Comparison of ENCODE assay signal across 9 cellular contexts in the genomic region with DNA sequence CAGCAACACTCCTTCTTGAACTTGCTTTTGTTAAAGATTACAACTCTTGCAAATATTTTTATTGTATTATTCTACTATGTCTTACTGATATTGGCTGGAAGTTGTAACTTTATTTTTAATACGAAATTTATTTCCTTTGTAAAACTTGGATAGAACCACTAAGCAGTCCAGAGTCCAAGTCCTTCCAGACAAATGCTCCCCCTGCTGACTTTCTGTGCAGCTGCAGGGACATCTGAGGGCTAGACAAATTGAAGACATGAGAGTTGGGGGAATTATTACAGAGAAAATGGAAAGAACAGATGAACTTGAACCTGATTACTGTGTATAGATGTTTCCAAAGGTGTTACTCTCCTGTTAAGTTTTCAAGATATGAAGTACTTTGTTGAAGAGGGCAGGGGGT.
DNase-seq lines count a peak whose midpoint lies in the region; TF ChIP-seq lines count a peak whose summit lies in the region.
"Had no signal": no experiment of that assay in that cellular context is flagged by ENCODE, and none has a peak within 500 bp of the region (broad histone marks: within the 10 kb centered on the region; RNA-seq: fewer than 3 reads in every experiment).

No MANE protein-coding gene starts in this region.

- H3K27me3 ChIP-seq in CD4-positive, alpha-beta memory T cell (ENCODE audit: insufficient read depth, low read length) = no peaks in the 10 kb centered on the region

- TF ChIP-seq CTCF in GM12872 (IDR thresholded peaks at IDR 0.05; ENCODE audit: insufficient read depth, low read depth, low read length) (peak; percentile 56), cardiac fibroblast (IDR thresholded peaks at IDR 0.05; ENCODE audit: low read depth, low read length) (peak; percentile 65), nephron (IDR thresholded peaks at IDR 0.05; ENCODE audit: unreplicated experiment in 3 of 3) (peak; percentile 50 to 68 (median 56))

- intact Hi-C loops in CD4-positive, alpha-beta memory T cell (cut with micrococcal nuclease) = no loop called here

- H3K9me3 Mint-ChIP-seq in nephron = no peaks in the 10 kb centered on the region
- no peaks in the 10 kb centered on the region for H3K9me3 Mint-ChIP-seq in CD4-positive, alpha-beta memory T cell

- H3K4me3 ChIP-seq in cardiac fibroblast (replicated peaks in 1 of 2; ENCODE audit: low read depth in 2 of 2, low read length in 2 of 2) = no peak overlapping the region
- H3K4me3 ChIP-seq in CD4-positive, alpha-beta memory T cell (ENCODE audit: low read length in 2 of 2) = no peak overlapping the region
- H3K4me3 ChIP-seq: SK-N-MC had no signal

- no peaks in the 10 kb centered on the region for H3K36me3 Mint-ChIP-seq in nephron (ENCODE audit: low read depth)
- H3K36me3 Mint-ChIP-seq in CD4-positive, alpha-beta memory T cell = no peaks in the 10 kb centered on the region

- CTCF ChIA-PET in CD4-positive, alpha-beta memory T cell (lab: Charles Lee; ENCODE audit: partially characterized antibody) = no interaction called here

- no peaks in the 10 kb centered on the region for H3K27me3 Mint-ChIP-seq in nephron (ENCODE audit: low read depth)
- no peaks in the 10 kb centered on the region for H3K27me3 Mint-ChIP-seq in CD4-positive, alpha-beta memory T cell

- no peaks in the 10 kb centered on the region for H3K4me1 Mint-ChIP-seq in nephron
- no peaks in the 10 kb centered on the region for H3K4me1 Mint-ChIP-seq in CD4-positive, alpha-beta memory T cell

- POLR2A ChIA-PET in CD4-positive, alpha-beta memory T cell (lab: Charles Lee; ENCODE audit: partially characterized antibody) = no interaction called here

- H3K27ac Mint-ChIP-seq in nephron = peak overlapping the region in 1 of 3 experiments; percentile 14
- no peak overlapping the region for H3K27ac Mint-ChIP-seq in CD4-positive, alpha-beta memory T cell

- H3K27ac ChIP-seq in CD4-positive, alpha-beta memory T cell (ENCODE audit: low read depth, low read length) = no peak overlapping the region
- H3K27ac ChIP-seq: SK-N-MC had no signal

- DNase-seq in LHCN-M2 (ENCODE audit: low read depth) (peak; percentile 35), cardiac fibroblast (ENCODE audit: low read depth in 2 of 2) (peak; percentile 39 to 52), RPMI8226 (no peak), NCI-H2196 (lab: John Stamatoyannopoulos, UW; ENCODE audit: unreplicated experiment) (no peak)
- no peak for DNase-seq in activated naive CD4-positive, alpha-beta T cell treated with Interleukin-2 at 50 U/mL for 16 hours
- no peak for DNase-seq in CD4-positive, alpha-beta memory T cell

- no peaks in the 10 kb centered on the region for H3K36me3 ChIP-seq in CD4-positive, alpha-beta memory T cell (ENCODE audit: insufficient read depth, low read length)

- H3K4me1 ChIP-seq in CD4-positive, alpha-beta memory T cell (ENCODE audit: insufficient read depth, low read length) = no peaks in the 10 kb centered on the region

- H3K4me3 Mint-ChIP-seq in nephron = no peak overlapping the region
- no peak overlapping the region for H3K4me3 Mint-ChIP-seq in CD4-positive, alpha-beta memory T cell

- no peaks in the 10 kb centered on the region for H3K9me3 ChIP-seq in CD4-positive, alpha-beta memory T cell (ENCODE audit: control insufficient read depth in 1 of 2, low read length in 2 of 2)

Comparison
In these comparisons a context has a peak if more than half of its experiments do, and no peak if none do; other contexts are left out.
1. DNase-seq: peak in LHCN-M2 (single experiment) and cardiac fibroblast (2 of 2); none in RPMI8226 (single experiment), activated naive CD4-positive, alpha-beta T cell treated with Interleukin-2 at 50 U/mL for 16 hours (single experiment), CD4-positive, alpha-beta memory T cell (0 of 5) and NCI-H2196 (single experiment).
2. Peak in every context shown above with its lines, with median percentiles within 50 percentile points of each other: CTCF ChIP-seq.